In genomic region chr4:76732246-76732645, GRCh38 we compare ENCODE assay signal across 23 cellular contexts.
"Had no signal": no experiment of that assay in that cellular context is flagged by ENCODE, and none has a peak within 500 bp of the region (broad histone marks: within the 10 kb centered on the region; RNA-seq: fewer than 3 reads in every experiment).

No MANE protein-coding gene starts in this region.

- DNase-seq: activated CD4-positive, alpha-beta memory T cell treated with anti-CD3 and anti-CD28 coated beads, Interleukin-2, amount 10 ng/mL, durations not matched to agents 7 days and 5 days; activated CD4-positive, alpha-beta T cell treated with anti-CD3 and anti-CD28 coated beads for 48 hours; activated naive CD4-positive, alpha-beta T cell; activated naive CD8-positive, alpha-beta T cell treated with anti-CD3 and anti-CD28 coated beads for 36 hours; activated T-cell treated with anti-CD3 and anti-CD28 coated beads, Interleukin-2, amount 50 U/mL, for 1 hour; amniotic stem cell; central memory CD4-positive, alpha-beta T cell; cortex of kidney; heart right ventricle; immature natural killer cell; kidney glomerular epithelial cell; left ventricle myocardium inferior; mucosa of descending colon; naive thymus-derived CD8-positive, alpha-beta T cell; pancreas; stimulated activated naive CD4-positive, alpha-beta T cell; T-helper 17 cell; thyroid gland had no signal

- H3K4me3 Mint-ChIP-seq: activated CD4-positive, alpha-beta memory T cell treated with anti-CD3 and anti-CD28 coated beads, Interleukin-2, amount 10 ng/mL, durations not matched to agents 7 days and 5 days; activated naive CD8-positive, alpha-beta T cell treated with anti-CD3 and anti-CD28 coated beads for 36 hours; activated T-helper 17 cell treated with anti-CD3 and anti-CD28 coated beads, Interleukin-2, amount 50 U/mL, for 72 hours; brain; immature natural killer cell; naive thymus-derived CD8-positive, alpha-beta T cell; T-helper 17 cell had no signal

- H3K36me3 Mint-ChIP-seq: activated naive CD8-positive, alpha-beta T cell treated with anti-CD3 and anti-CD28 coated beads for 36 hours; immature natural killer cell; naive thymus-derived CD8-positive, alpha-beta T cell had no signal

- H3K27me3 ChIP-seq: gastroesophageal sphincter, heart right ventricle, pancreas, thyroid gland had no signal

- H3K9me3 Mint-ChIP-seq: activated CD4-positive, alpha-beta memory T cell treated with anti-CD3 and anti-CD28 coated beads, Interleukin-2, amount 10 ng/mL, durations not matched to agents 7 days and 5 days; activated naive CD8-positive, alpha-beta T cell treated with anti-CD3 and anti-CD28 coated beads for 36 hours; activated T-helper 17 cell treated with anti-CD3 and anti-CD28 coated beads, Interleukin-2, amount 50 U/mL, for 72 hours; brain; immature natural killer cell; naive thymus-derived CD8-positive, alpha-beta T cell had no signal

- ATAC-seq: activated T-helper 17 cell treated with anti-CD3 and anti-CD28 coated beads, Interleukin-2, amount 50 U/mL, for 72 hours; gastroesophageal sphincter; mucosa of descending colon; naive thymus-derived CD8-positive, alpha-beta T cell; sciatic nerve; T-helper 17 cell had no signal

- H3K27ac ChIP-seq: heart right ventricle, left ventricle myocardium inferior, neutrophil, pancreas, thyroid gland had no signal

- H3K9me3 ChIP-seq: gastroesophageal sphincter, heart right ventricle, left ventricle myocardium inferior, mucosa of descending colon, neutrophil, pancreas, thyroid gland had no signal

- H3K36me3 ChIP-seq: gastroesophageal sphincter, heart right ventricle, left ventricle myocardium inferior, neutrophil, thyroid gland had no signal

- H3K4me1 Mint-ChIP-seq: activated CD4-positive, alpha-beta memory T cell treated with anti-CD3 and anti-CD28 coated beads, Interleukin-2, amount 10 ng/mL, durations not matched to agents 7 days and 5 days; activated naive CD8-positive, alpha-beta T cell treated with anti-CD3 and anti-CD28 coated beads for 36 hours; activated T-helper 17 cell treated with anti-CD3 and anti-CD28 coated beads, Interleukin-2, amount 50 U/mL, for 72 hours; immature natural killer cell; naive thymus-derived CD8-positive, alpha-beta T cell had no signal

- H3K27ac Mint-ChIP-seq: activated CD4-positive, alpha-beta memory T cell treated with anti-CD3 and anti-CD28 coated beads, Interleukin-2, amount 10 ng/mL, durations not matched to agents 7 days and 5 days; activated naive CD8-positive, alpha-beta T cell treated with anti-CD3 and anti-CD28 coated beads for 36 hours; activated T-helper 17 cell treated with anti-CD3 and anti-CD28 coated beads, Interleukin-2, amount 50 U/mL, for 72 hours; immature natural killer cell; naive thymus-derived CD8-positive, alpha-beta T cell; T-helper 17 cell had no signal

- H3K4me3 ChIP-seq: gastroesophageal sphincter, heart right ventricle, left ventricle myocardium inferior, mucosa of descending colon, pancreas, thyroid gland had no signal
